In the genomic region with DNA sequence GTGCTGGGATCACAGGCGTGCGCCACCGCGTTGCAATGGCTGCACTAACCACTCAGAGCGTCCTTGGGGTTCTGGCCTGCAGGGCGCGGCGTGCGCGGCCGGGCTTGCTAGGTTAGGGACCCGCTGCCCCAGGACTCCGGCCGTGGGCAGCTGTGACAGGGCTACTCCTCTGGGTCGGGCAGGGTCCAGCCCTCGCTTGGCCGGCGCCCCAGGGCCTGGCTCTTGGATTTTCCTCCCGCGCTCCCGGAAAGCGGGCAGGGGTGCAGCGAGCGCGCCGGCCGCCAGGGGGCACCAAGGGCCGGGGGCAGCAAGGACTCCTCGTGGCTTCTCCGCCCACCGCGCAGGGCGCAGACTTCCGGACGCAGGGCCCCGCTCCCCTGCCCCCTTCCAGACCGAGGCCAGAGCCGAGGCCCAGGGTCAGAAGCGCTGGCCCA, we compare ENCODE assay signal across 1 cellular context.
TF ChIP-seq lines count a peak whose summit lies in the region.

No MANE protein-coding gene starts in this region.

TF ChIP-seq in HepG2, 621 proteins besides CTCF, POLR2A, EP300 and RAD21 (continued from another document and continues in another):
- TF ChIP-seq, protein P1, sequence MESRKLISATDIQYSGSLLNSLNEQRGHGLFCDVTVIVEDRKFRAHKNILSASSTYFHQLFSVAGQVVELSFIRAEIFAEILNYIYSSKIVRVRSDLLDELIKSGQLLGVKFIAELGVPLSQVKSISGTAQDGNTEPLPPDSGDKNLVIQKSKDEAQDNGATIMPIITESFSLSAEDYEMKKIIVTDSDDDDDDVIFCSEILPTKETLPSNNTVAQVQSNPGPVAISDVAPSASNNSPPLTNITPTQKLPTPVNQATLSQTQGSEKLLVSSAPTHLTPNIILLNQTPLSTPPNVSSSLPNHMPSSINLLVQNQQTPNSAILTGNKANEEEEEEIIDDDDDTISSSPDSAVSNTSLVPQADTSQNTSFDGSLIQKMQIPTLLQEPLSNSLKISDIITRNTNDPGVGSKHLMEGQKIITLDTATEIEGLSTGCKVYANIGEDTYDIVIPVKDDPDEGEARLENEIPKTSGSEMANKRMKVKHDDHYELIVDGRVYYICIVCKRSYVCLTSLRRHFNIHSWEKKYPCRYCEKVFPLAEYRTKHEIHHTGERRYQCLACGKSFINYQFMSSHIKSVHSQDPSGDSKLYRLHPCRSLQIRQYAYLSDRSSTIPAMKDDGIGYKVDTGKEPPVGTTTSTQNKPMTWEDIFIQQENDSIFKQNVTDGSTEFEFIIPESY (CRISPR knock-in tag; IDR thresholded peaks at IDR 0.05): peak; percentile 95
- no peak for TF ChIP-seq ZNF20 (CRISPR knock-in tag; IDR thresholded peaks at IDR 0.05)
- TF ChIP-seq, protein P2, sequence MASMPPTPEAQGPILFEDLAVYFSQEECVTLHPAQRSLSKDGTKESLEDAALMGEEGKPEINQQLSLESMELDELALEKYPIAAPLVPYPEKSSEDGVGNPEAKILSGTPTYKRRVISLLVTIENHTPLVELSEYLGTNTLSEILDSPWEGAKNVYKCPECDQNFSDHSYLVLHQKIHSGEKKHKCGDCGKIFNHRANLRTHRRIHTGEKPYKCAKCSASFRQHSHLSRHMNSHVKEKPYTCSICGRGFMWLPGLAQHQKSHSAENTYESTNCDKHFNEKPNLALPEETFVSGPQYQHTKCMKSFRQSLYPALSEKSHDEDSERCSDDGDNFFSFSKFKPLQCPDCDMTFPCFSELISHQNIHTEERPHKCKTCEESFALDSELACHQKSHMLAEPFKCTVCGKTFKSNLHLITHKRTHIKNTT (CRISPR knock-in tag; IDR thresholded peaks at IDR 0.05): no peak
- TF ChIP-seq ZNF264 (CRISPR knock-in tag; IDR thresholded peaks at IDR 0.05): peak; percentile 97
- peak; percentile 70 for TF ChIP-seq XRCC5 (optimal IDR thresholded peaks at IDR 0.05; ENCODE audit: low read length)
- no peak for TF ChIP-seq ZNF746 (CRISPR knock-in tag; IDR thresholded peaks at IDR 0.05)
- TF ChIP-seq NPAS2 (CRISPR knock-in tag; IDR thresholded peaks at IDR 0.05; ENCODE audit: borderline replicate concordance): no peak
- TF ChIP-seq, protein P3, sequence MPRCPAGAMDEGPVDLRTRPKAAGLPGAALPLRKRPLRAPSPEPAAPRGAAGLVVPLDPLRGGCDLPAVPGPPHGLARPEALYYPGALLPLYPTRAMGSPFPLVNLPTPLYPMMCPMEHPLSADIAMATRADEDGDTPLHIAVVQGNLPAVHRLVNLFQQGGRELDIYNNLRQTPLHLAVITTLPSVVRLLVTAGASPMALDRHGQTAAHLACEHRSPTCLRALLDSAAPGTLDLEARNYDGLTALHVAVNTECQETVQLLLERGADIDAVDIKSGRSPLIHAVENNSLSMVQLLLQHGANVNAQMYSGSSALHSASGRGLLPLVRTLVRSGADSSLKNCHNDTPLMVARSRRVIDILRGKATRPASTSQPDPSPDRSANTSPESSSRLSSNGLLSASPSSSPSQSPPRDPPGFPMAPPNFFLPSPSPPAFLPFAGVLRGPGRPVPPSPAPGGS (CRISPR knock-in tag; IDR thresholded peaks at IDR 0.05): peak; percentile 46; the same call in 1 of the 2 replicates
- no peak for TF ChIP-seq ZNF484 (CRISPR knock-in tag; IDR thresholded peaks at IDR 0.05; ENCODE audit: borderline replicate concordance, low read depth)
- TF ChIP-seq RFX3 (CRISPR knock-in tag; IDR thresholded peaks at IDR 0.05): no peak
- TF ChIP-seq, protein P4, sequence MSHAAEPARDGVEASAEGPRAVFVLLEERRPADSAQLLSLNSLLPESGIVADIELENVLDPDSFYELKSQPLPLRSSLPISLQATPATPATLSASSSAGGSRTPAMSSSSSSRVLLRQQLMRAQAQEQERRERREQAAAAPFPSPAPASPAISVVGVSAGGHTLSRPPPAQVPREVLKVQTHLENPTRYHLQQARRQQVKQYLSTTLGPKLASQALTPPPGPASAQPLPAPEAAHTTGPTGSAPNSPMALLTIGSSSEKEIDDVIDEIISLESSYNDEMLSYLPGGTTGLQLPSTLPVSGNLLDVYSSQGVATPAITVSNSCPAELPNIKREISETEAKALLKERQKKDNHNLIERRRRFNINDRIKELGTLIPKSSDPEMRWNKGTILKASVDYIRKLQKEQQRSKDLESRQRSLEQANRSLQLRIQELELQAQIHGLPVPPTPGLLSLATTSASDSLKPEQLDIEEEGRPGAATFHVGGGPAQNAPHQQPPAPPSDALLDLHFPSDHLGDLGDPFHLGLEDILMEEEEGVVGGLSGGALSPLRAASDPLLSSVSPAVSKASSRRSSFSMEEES (CRISPR knock-in tag; IDR thresholded peaks at IDR 0.05): no peak
- TF ChIP-seq, protein P5, sequence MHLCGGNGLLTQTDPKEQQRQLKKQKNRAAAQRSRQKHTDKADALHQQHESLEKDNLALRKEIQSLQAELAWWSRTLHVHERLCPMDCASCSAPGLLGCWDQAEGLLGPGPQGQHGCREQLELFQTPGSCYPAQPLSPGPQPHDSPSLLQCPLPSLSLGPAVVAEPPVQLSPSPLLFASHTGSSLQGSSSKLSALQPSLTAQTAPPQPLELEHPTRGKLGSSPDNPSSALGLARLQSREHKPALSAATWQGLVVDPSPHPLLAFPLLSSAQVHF (CRISPR knock-in tag; IDR thresholded peaks at IDR 0.05): no peak
- TF ChIP-seq POLR2AphosphoS5 (IDR thresholded peaks at IDR 0.05; ENCODE audit: low read depth, low read length): no peak
- no peak for TF ChIP-seq ZC3H13 (CRISPR knock-in tag; IDR thresholded peaks at IDR 0.05)
- no peak for TF ChIP-seq SRSF9 (IDR thresholded peaks at IDR 0.05; ENCODE audit: borderline replicate concordance, insufficient read depth, low read depth, low read length, poor library complexity, severe bottlenecking)
- TF ChIP-seq ZNF670 (CRISPR knock-in tag; IDR thresholded peaks at IDR 0.05; ENCODE audit: borderline replicate concordance): no peak
- no peak for TF ChIP-seq MTF2 (CRISPR knock-in tag; IDR thresholded peaks at IDR 0.05; ENCODE audit: borderline replicate concordance)
- TF ChIP-seq ESRRA (CRISPR knock-in tag; IDR thresholded peaks at IDR 0.05; ENCODE audit: low read depth): no peak
- no peak for TF ChIP-seq JUNB (CRISPR knock-in tag; IDR thresholded peaks at IDR 0.05; ENCODE audit: borderline replicate concordance)
- TF ChIP-seq HNF4G (IDR thresholded peaks at IDR 0.05; ENCODE audit: borderline replicate concordance, low read depth, low read length): no peak
- TF ChIP-seq HNF4G (CRISPR knock-in tag; IDR thresholded peaks at IDR 0.05; ENCODE audit: borderline replicate concordance, low read depth): no peak
- 0 out of 2 replicates have a peak, but pooled peaks have one; percentile 3 for TF ChIP-seq ZNF350 (CRISPR knock-in tag; IDR thresholded peaks at IDR 0.05; ENCODE audit: borderline replicate concordance, low read depth)
- TF ChIP-seq ZNF713 (CRISPR knock-in tag; IDR thresholded peaks at IDR 0.05): no peak
- TF ChIP-seq ZNF180 (CRISPR knock-in tag; IDR thresholded peaks at IDR 0.05; ENCODE audit: borderline replicate concordance, low read depth): no peak
- TF ChIP-seq ZMYM3 (CRISPR knock-in tag; IDR thresholded peaks at IDR 0.05): peak; percentile 11; the same call in 1 of the 2 replicates
- TF ChIP-seq MYC (CRISPR knock-in tag; IDR thresholded peaks at IDR 0.05; ENCODE audit: borderline replicate concordance): peak; percentile 60; the same call in 1 of the 2 replicates
- no peak for TF ChIP-seq KDM5A (IDR thresholded peaks at IDR 0.05; ENCODE audit: borderline replicate concordance, low read length)
- no peak for TF ChIP-seq ZKSCAN8 (CRISPR knock-in tag; IDR thresholded peaks at IDR 0.05; ENCODE audit: borderline replicate concordance)
- TF ChIP-seq ZFP36 (IDR thresholded peaks at IDR 0.05; ENCODE audit: borderline replicate concordance, low read depth, low read length, partially characterized antibody): no peak
- TF ChIP-seq CEBPG (CRISPR knock-in tag; IDR thresholded peaks at IDR 0.05): no peak
- TF ChIP-seq ZNF891 (CRISPR knock-in tag; IDR thresholded peaks at IDR 0.05): no peak
- no peak for TF ChIP-seq ZNF792 (CRISPR knock-in tag; IDR thresholded peaks at IDR 0.05)
- no peak for TF ChIP-seq NFE2 (CRISPR knock-in tag; IDR thresholded peaks at IDR 0.05)
- 0 out of 2 replicates have a peak, but pooled peaks have one; percentile 42 for TF ChIP-seq ADNP (CRISPR knock-in tag; IDR thresholded peaks at IDR 0.05)
- no peak for TF ChIP-seq ZNF614 (CRISPR knock-in tag; IDR thresholded peaks at IDR 0.05; ENCODE audit: borderline replicate concordance)
- no peak for TF ChIP-seq FOXA3 (CRISPR knock-in tag; IDR thresholded peaks at IDR 0.05)
- TF ChIP-seq SIN3A (IDR thresholded peaks at IDR 0.05; ENCODE audit: borderline replicate concordance, low read depth, low read length): no peak
- TF ChIP-seq SKI (IDR thresholded peaks at IDR 0.05; ENCODE audit: partially characterized antibody): no peak
- no peak for TF ChIP-seq HOXA9 (CRISPR knock-in tag; IDR thresholded peaks at IDR 0.05; ENCODE audit: borderline replicate concordance)
- TF ChIP-seq, protein P6, sequence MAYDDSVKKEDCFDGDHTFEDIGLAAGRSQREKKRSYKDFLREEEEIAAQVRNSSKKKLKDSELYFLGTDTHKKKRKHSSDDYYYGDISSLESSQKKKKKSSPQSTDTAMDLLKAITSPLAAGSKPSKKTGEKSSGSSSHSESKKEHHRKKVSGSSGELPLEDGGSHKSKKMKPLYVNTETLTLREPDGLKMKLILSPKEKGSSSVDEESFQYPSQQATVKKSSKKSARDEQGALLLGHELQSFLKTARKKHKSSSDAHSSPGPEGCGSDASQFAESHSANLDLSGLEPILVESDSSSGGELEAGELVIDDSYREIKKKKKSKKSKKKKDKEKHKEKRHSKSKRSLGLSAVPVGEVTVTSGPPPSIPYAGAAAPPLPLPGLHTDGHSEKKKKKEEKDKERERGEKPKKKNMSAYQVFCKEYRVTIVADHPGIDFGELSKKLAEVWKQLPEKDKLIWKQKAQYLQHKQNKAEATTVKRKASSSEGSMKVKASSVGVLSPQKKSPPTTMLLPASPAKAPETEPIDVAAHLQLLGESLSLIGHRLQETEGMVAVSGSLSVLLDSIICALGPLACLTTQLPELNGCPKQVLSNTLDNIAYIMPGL (CRISPR knock-in tag; IDR thresholded peaks at IDR 0.05; ENCODE audit: borderline replicate concordance in 1 of 2, low read depth in 1 of 2): 0 out of 4 replicates have a peak, but pooled peaks of 1 of the 2 experiments have one; percentile 34
- TF ChIP-seq, protein P7, sequence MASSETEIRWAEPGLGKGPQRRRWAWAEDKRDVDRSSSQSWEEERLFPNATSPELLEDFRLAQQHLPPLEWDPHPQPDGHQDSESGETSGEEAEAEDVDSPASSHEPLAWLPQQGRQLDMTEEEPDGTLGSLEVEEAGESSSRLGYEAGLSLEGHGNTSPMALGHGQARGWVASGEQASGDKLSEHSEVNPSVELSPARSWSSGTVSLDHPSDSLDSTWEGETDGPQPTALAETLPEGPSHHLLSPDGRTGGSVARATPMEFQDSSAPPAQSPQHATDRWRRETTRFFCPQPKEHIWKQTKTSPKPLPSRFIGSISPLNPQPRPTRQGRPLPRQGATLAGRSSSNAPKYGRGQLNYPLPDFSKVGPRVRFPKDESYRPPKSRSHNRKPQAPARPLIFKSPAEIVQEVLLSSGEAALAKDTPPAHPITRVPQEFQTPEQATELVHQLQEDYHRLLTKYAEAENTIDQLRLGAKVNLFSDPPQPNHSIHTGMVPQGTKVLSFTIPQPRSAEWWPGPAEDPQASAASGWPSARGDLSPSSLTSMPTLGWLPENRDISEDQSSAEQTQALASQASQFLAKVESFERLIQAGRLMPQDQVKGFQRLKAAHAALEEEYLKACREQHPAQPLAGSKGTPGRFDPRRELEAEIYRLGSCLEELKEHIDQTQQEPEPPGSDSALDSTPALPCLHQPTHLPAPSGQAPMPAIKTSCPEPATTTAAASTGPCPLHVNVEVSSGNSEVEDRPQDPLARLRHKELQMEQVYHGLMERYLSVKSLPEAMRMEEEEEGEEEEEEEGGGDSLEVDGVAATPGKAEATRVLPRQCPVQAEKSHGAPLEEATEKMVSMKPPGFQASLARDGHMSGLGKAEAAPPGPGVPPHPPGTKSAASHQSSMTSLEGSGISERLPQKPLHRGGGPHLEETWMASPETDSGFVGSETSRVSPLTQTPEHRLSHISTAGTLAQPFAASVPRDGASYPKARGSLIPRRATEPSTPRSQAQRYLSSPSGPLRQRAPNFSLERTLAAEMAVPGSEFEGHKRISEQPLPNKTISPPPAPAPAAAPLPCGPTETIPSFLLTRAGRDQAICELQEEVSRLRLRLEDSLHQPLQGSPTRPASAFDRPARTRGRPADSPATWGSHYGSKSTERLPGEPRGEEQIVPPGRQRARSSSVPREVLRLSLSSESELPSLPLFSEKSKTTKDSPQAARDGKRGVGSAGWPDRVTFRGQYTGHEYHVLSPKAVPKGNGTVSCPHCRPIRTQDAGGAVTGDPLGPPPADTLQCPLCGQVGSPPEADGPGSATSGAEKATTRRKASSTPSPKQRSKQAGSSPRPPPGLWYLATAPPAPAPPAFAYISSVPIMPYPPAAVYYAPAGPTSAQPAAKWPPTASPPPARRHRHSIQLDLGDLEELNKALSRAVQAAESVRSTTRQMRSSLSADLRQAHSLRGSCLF (CRISPR knock-in tag; IDR thresholded peaks at IDR 0.05; ENCODE audit: borderline replicate concordance): no peak
- TF ChIP-seq, protein P8, sequence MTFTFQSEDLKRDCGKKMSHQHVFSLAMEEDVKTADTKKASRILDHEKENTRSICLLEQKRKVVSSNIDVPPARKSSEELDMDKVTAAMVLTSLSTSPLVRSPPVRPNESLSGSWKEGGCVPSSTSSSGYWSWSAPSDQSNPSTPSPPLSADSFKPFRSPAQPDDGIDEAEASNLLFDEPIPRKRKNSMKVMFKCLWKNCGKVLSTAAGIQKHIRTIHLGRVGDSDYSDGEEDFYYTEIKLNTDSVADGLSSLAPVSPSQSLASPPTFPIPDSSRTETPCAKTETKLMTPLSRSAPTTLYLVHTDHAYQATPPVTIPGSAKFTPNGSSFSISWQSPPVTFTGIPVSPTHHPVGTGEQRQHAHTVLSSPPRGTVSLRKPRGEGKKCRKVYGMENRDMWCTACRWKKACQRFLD (CRISPR knock-in tag; IDR thresholded peaks at IDR 0.05; ENCODE audit: borderline replicate concordance): no peak
